ENCODE assay signal across 9 cellular contexts in genomic region chr20:53914091-53914860, GRCh38.
DNase-seq lines count a peak whose midpoint lies in the region; ATAC-seq and TF ChIP-seq lines count a peak whose summit lies in the region.
"Had no signal": no experiment of that assay in that cellular context is flagged by ENCODE, and none has a peak within 500 bp of the region (broad histone marks: within the 10 kb centered on the region; RNA-seq: fewer than 3 reads in every experiment).

No MANE protein-coding gene starts in this region.

- H3K36me3 ChIP-seq in KMS-11 (ENCODE audit: insufficient read depth) (no peaks in the 10 kb centered on the region), brain microvascular endothelial cell (replicated peaks) (no peaks in the 10 kb centered on the region)

- peak overlapping the region; percentile 70; the same call in 1 of the 2 replicates for H3K9ac ChIP-seq in KMS-11

- H3K36me3 Mint-ChIP-seq in naive thymus-derived CD8-positive, alpha-beta T cell = no peaks in the 10 kb centered on the region

- H3K27me3 Mint-ChIP-seq in naive thymus-derived CD8-positive, alpha-beta T cell = no peaks in the 10 kb centered on the region

- in situ Hi-C loops in brain microvascular endothelial cell (cut with HindIII; ENCODE audit: low pct_ligation_motif_present, low sequenced_read_pairs) = no loop called here

- H3K4me3 ChIP-seq in KMS-11 (IDR thresholded peaks at IDR 0.05; ENCODE audit: insufficient read depth, low read depth, low read length) = no peak overlapping the region
- H3K4me3 ChIP-seq in brain microvascular endothelial cell (ENCODE audit: low read depth, low read length) = no peak overlapping the region

- no peaks in the 10 kb centered on the region for H4K20me1 ChIP-seq in KMS-11 (ENCODE audit: insufficient read depth)

- POLR2A ChIA-PET in naive thymus-derived CD8-positive, alpha-beta T cell (lab: Charles Lee) = interaction anchor here (0.5 to 3.2 kb wide), 15 partner anchors 7 to 347 kb away, joined by 3 to 18 read pairs (median 4); no protein-coding TSS in a partner anchor

- H3K27ac ChIP-seq in KMS-11 (peak overlapping the region; percentile 66; the same call in 1 of the 2 replicates), brain microvascular endothelial cell (peak overlapping the region; percentile 78)

- ATAC-seq in naive thymus-derived CD8-positive, alpha-beta T cell = no peak

- peaks cover 34% of the 10 kb centered on the region for H3K4me1 ChIP-seq in KMS-11 (ENCODE audit: low read depth, poor library complexity, severe bottlenecking)

- H3K27ac Mint-ChIP-seq in naive thymus-derived CD8-positive, alpha-beta T cell = peak overlapping the region; percentile 37 to 95 (median 94)

- H2AFZ ChIP-seq in KMS-11 (ENCODE audit: low read depth) = peak overlapping the region; percentile 94

- no peaks in the 10 kb centered on the region for H3K9me3 Mint-ChIP-seq in naive thymus-derived CD8-positive, alpha-beta T cell

- no peaks in the 10 kb centered on the region for H3K79me2 ChIP-seq in KMS-11 (ENCODE audit: insufficient read depth, low read depth)

- H3K27me3 ChIP-seq in KMS-11 (ENCODE audit: insufficient read depth, low read depth) = no peaks in the 10 kb centered on the region
- H3K27me3 ChIP-seq in brain microvascular endothelial cell (replicated peaks) = no peaks in the 10 kb centered on the region

- peaks cover 26 to 49% (median 31%) of the 10 kb centered on the region in 4 donors for H3K4me1 Mint-ChIP-seq in naive thymus-derived CD8-positive, alpha-beta T cell

- peak overlapping the region; percentile 97 for H3K4me2 ChIP-seq in KMS-11

- H3K4me3 Mint-ChIP-seq in naive thymus-derived CD8-positive, alpha-beta T cell = peak overlapping the region; percentile 93 to 98 (median 96)

- no peak for TF ChIP-seq CTCF in KMS-11 (conservative IDR thresholded peaks at IDR 0.05; ENCODE audit: low read depth, low read length)
- TF ChIP-seq CTCF in brain microvascular endothelial cell (IDR thresholded peaks at IDR 0.05; ENCODE audit: low read depth, low read length, missing control alignments) = peak; percentile 46
- TF ChIP-seq CTCF in GM10266 (IDR thresholded peaks at IDR 0.05; ENCODE audit: control insufficient read depth, insufficient read depth, low read depth, missing control alignments) = no peak

- peak; percentile 21 for DNase-seq in Ammon's horn (ENCODE audit: low spot score)
- no peak for DNase-seq in brain microvascular endothelial cell
- DNase-seq in naive thymus-derived CD8-positive, alpha-beta T cell = no peak
- no peak for DNase-seq in GM10266 (ENCODE audit: extremely low spot score)
- DNase-seq in hepatic stellate cell (ENCODE audit: low spot score) = no peak
- DNase-seq in NCI-H2227 treated with DMSO at 0.1 percent for 48 hours (lab: John Stamatoyannopoulos, UW) = no peak
- DNase-seq in GM19238 (ENCODE audit: insufficient read length, low spot score) = no peak
- DNase-seq: stimulated activated CD8-positive, alpha-beta memory T cell treated with anti-CD3 and anti-CD28 coated beads, Interleukin-4, amount 100 ng/mL, for 48 hours had no signal
